ENCODE assay signal across 26 cellular contexts in genomic region chr2:225806105-225806504, GRCh38.
DNase-seq lines count a peak whose midpoint lies in the region; ATAC-seq and TF ChIP-seq lines count a peak whose summit lies in the region.
"Had no signal": no experiment of that assay in that cellular context is flagged by ENCODE, and none has a peak within 500 bp of the region (broad histone marks: within the 10 kb centered on the region; RNA-seq: fewer than 3 reads in every experiment).

No MANE protein-coding gene starts in this region.

- no peak overlapping the region for H2BK120ac ChIP-seq in mesenchymal stem cell (ENCODE audit: low read depth, low read length)

- H3K9ac ChIP-seq in fibroblast of lung (ENCODE audit: insufficient read depth, low read length) = no peak overlapping the region
- H3K9ac ChIP-seq in mesenchymal stem cell (ENCODE audit: low read length) = no peak overlapping the region
- H3K9ac ChIP-seq: BLaER1 treated with 17β-estradiol and CSF1 and Interleukin-3, amounts not matched to agents 10 nM and 100 nM had no signal

- H3K79me1 ChIP-seq in mesenchymal stem cell (replicated peaks; ENCODE audit: low read length, poor library complexity, severe bottlenecking) = no peaks in the 10 kb centered on the region

- DNase-seq in ELR (ENCODE audit: low read depth) (peak; percentile 45), NCI-H226 (peak; percentile 3), fibroblast of lung (ENCODE audit: low read depth in 2 of 2) (peak; percentile 6 to 15), mesenchymal stem cell (peak; percentile 16), NCI-H1105 (lab: John Stamatoyannopoulos, UW) (no peak)
- no peak for DNase-seq in activated CD4-positive, CD25-positive, alpha-beta regulatory T cell (lab: John Stamatoyannopoulos, UW)
- DNase-seq: AML-193; CD4-positive, alpha-beta T cell; DMS53; GF-D8; KBM-7; MV-4-11; NCI-H1105 treated with DMSO at 0.1 percent for 48 hours; NCI-H146; NCI-H1930; NCI-H2107; NCI-H446; NCI-H524 treated with DMSO at 0.1 percent for 48 hours; NCI-H82; NK-92 treated with Interleukin-12 subunit alpha and Interleukin-12 subunit beta, amount 100 ng/mL, for 24 hours; RPMI8226; SHP77 treated with DMSO at 0.1 percent for 48 hours; SW 1271 had no signal

- no peak overlapping the region for H3K27ac ChIP-seq in fibroblast of lung (ENCODE audit: insufficient read depth, low read length)
- H3K27ac ChIP-seq in mesenchymal stem cell (ENCODE audit: low read length, poor library complexity, severe bottlenecking) = no peak overlapping the region
- H3K27ac ChIP-seq: A549; BLaER1 treated with 17β-estradiol and CSF1 and Interleukin-3, amounts not matched to agents 10 nM and 100 nM had no signal

- no peak overlapping the region for H2AK5ac ChIP-seq in mesenchymal stem cell (ENCODE audit: low read length, severe bottlenecking)

- H3K9me3 ChIP-seq in fibroblast of lung (ENCODE audit: control insufficient read depth, insufficient read depth, low read depth, low read length) (no peaks in the 10 kb centered on the region), mesenchymal stem cell (ENCODE audit: control insufficient read depth, low read length) (no peaks in the 10 kb centered on the region)
- H3K9me3 ChIP-seq: A549; BLaER1 treated with 17β-estradiol and CSF1 and Interleukin-3, amounts not matched to agents 10 nM and 100 nM had no signal

- no peak overlapping the region for H3K4ac ChIP-seq in mesenchymal stem cell (ENCODE audit: low read depth in 1 of 2, low read length in 2 of 2)

- H2BK15ac ChIP-seq in mesenchymal stem cell (ENCODE audit: low read depth, poor library complexity, severe bottlenecking) = no peak overlapping the region

- H3K4me1 ChIP-seq in fibroblast of lung (ENCODE audit: control insufficient read depth, extremely low read depth, insufficient read depth, low read length) = no peaks in the 10 kb centered on the region
- H3K4me1 ChIP-seq in mesenchymal stem cell (ENCODE audit: control insufficient read depth, insufficient read depth, low read depth, low read length) = no peaks in the 10 kb centered on the region
- H3K4me1 ChIP-seq: A549; BLaER1 treated with 17β-estradiol and CSF1 and Interleukin-3, amounts not matched to agents 10 nM and 100 nM had no signal

- H3K14ac ChIP-seq in mesenchymal stem cell (ENCODE audit: low read length in 2 of 2) = no peak overlapping the region

- no peaks in the 10 kb centered on the region for H3K79me2 ChIP-seq in fibroblast of lung (ENCODE audit: control insufficient read depth, insufficient read depth, low read length)

- H3K4me3 ChIP-seq in fibroblast of lung (replicated peaks in 1 of 4; ENCODE audit: control extremely low read depth in 1 of 4, insufficient read depth in 1 of 4, low read depth in 3 of 4, low read length in 4 of 4) = no peak overlapping the region
- no peak overlapping the region for H3K4me3 ChIP-seq in mesenchymal stem cell (ENCODE audit: insufficient read depth in 1 of 2, low read depth in 1 of 2, low read length in 2 of 2)
- H3K4me3 ChIP-seq: A549; BLaER1 treated with 17β-estradiol and CSF1 and Interleukin-3, amounts not matched to agents 10 nM and 100 nM had no signal

- no peaks in the 10 kb centered on the region for H4K20me1 ChIP-seq in fibroblast of lung (ENCODE audit: control insufficient read depth, extremely low read depth, insufficient read depth, low read length)
- H4K20me1 ChIP-seq: BLaER1 treated with 17β-estradiol and CSF1 and Interleukin-3, amounts not matched to agents 10 nM and 100 nM had no signal

- no peak overlapping the region for H2BK12ac ChIP-seq in mesenchymal stem cell (ENCODE audit: low read length in 2 of 2)

- H3K27me3 ChIP-seq in fibroblast of lung (ENCODE audit: control insufficient read depth, insufficient read depth, low read length) (no peaks in the 10 kb centered on the region), mesenchymal stem cell (ENCODE audit: control insufficient read depth in 1 of 2, insufficient read depth in 1 of 2, low read length in 2 of 2) (no peaks in the 10 kb centered on the region)
- H3K27me3 ChIP-seq: BLaER1 treated with 17β-estradiol and CSF1 and Interleukin-3, amounts not matched to agents 10 nM and 100 nM had no signal

- no peak overlapping the region for H4K8ac ChIP-seq in mesenchymal stem cell (ENCODE audit: low read length)

- H2AFZ ChIP-seq in fibroblast of lung (ENCODE audit: low read length) = no peak overlapping the region
- no peak overlapping the region for H2AFZ ChIP-seq in mesenchymal stem cell (ENCODE audit: low read depth, low read length)

- no peak overlapping the region for H3K23ac ChIP-seq in mesenchymal stem cell (ENCODE audit: low read length in 2 of 2)

- H3K4me2 ChIP-seq in fibroblast of lung (ENCODE audit: extremely low read depth, insufficient read depth, low read length) (no peak overlapping the region), mesenchymal stem cell (ENCODE audit: low read length, poor library complexity, severe bottlenecking) (no peak overlapping the region)
- H3K4me2 ChIP-seq: A549; BLaER1 treated with 17β-estradiol and CSF1 and Interleukin-3, amounts not matched to agents 10 nM and 100 nM had no signal

- no peak for TF ChIP-seq CTCF in fibroblast of lung (conservative IDR thresholded peaks at IDR 0.05 in 1 of 2, IDR thresholded peaks at IDR 0.05 in 1 of 2; ENCODE audit: low read depth in 1 of 2, low read length in 2 of 2)

- H3K36me3 ChIP-seq in fibroblast of lung (ENCODE audit: control insufficient read depth, insufficient read depth, low read length) = no peaks in the 10 kb centered on the region
- H3K36me3 ChIP-seq in mesenchymal stem cell (ENCODE audit: control insufficient read depth in 1 of 2, insufficient read depth in 2 of 2, low read depth in 1 of 2, low read length in 2 of 2) = no peaks in the 10 kb centered on the region
- H3K36me3 ChIP-seq: BLaER1 treated with 17β-estradiol and CSF1 and Interleukin-3, amounts not matched to agents 10 nM and 100 nM had no signal

- no peak overlapping the region for H4K91ac ChIP-seq in mesenchymal stem cell (ENCODE audit: low read length)

- WGBS in mesenchymal stem cell = 14% methylated on average over 1 of the region's 1 CpG

- no peak overlapping the region for H2BK5ac ChIP-seq in mesenchymal stem cell (ENCODE audit: low read depth, low read length, poor library complexity, severe bottlenecking)

- ATAC-seq in activated CD4-positive, CD25-positive, alpha-beta regulatory T cell treated with anti-CD3 and anti-CD28 coated beads, Interleukin-2, amount 50 U/mL, for 24 hours = no peak
- ATAC-seq: A549 had no signal

- H3K18ac ChIP-seq in mesenchymal stem cell (ENCODE audit: low read depth in 1 of 2, low read length in 2 of 2) = no peak overlapping the region

Comparison
In these comparisons a context has a peak if more than half of its experiments do, and no peak if none do; other contexts are left out.
1. DNase-seq: peak in ELR (single experiment), NCI-H226 (single experiment), fibroblast of lung (2 of 2) and mesenchymal stem cell (single experiment); none in NCI-H1105 (single experiment) and activated CD4-positive, CD25-positive, alpha-beta regulatory T cell (0 of 4).